Comparison of ENCODE assay signal across 28 cellular contexts in genomic region chr18:78862395-78862794, GRCh38.
"Had no signal": no experiment of that assay in that cellular context is flagged by ENCODE, and none has a peak within 500 bp of the region (broad histone marks: within the 10 kb centered on the region; RNA-seq: fewer than 3 reads in every experiment).

No MANE protein-coding gene starts in this region.

- H3K9me3 Mint-ChIP-seq: naive thymus-derived CD8-positive, alpha-beta T cell; neural crest cell; stimulated activated naive B cell treated with anti-CD40 and anti-IgM and Interleukin-4, amounts not matched to agents 10 μg/mL and 1 μg/mL and 100 μg/mL, for 72 hours had no signal

- H3K36me3 ChIP-seq: left lung, lower lobe of right lung, neutrophil, ovary, right lobe of liver, stomach, thyroid gland, transverse colon, upper lobe of left lung had no signal

- H3K4me3 ChIP-seq: left lung, lower lobe of right lung, ovary, psoas muscle, right lobe of liver, smooth muscle cell, stomach, testis, thyroid gland, transverse colon, upper lobe of left lung had no signal

- DNase-seq: hippocampal formation; kidney glomerular epithelial cell; left colon; left lung; lower lobe of right lung; mammary epithelial cell; mesenchymal stem cell; naive thymus-derived CD8-positive, alpha-beta T cell; occipital lobe; ovary; psoas muscle; right lobe of liver; stimulated activated CD4-positive, alpha-beta T cell treated with anti-CD3 and anti-CD28 coated beads, Interleukin-1b, Interleukin-23, amount 100 ng/mL, for 48 hours; stimulated activated CD4-positive, alpha-beta T cell treated with anti-CD3 and anti-CD28 coated beads, Interleukin-2, amount 100 ng/mL, for 48 hours; stimulated activated CD4-positive, alpha-beta T cell treated with anti-CD3 and anti-CD28 coated beads, Interleukin-4, amount 100 ng/mL, for 4 hours; stimulated activated CD8-positive, alpha-beta memory T cell treated with anti-CD3 and anti-CD28 coated beads, Interleukin-4, amount 100 ng/mL, for 48 hours; stimulated activated naive B cell treated with anti-CD40 and anti-IgM and Interleukin-4, amounts not matched to agents 10 μg/mL and 1 μg/mL and 100 μg/mL, for 72 hours; stimulated activated naive CD8-positive, alpha-beta T cell treated with anti-CD3 and anti-CD28 coated beads, Interleukin-15, Interleukin-2, amounts not matched to agents 100 U/mL and 50 U/mL, for 24 hours; stomach; testis; thyroid gland; transverse colon had no signal

- H3K27ac Mint-ChIP-seq: nephron; stimulated activated naive B cell treated with anti-CD40 and anti-IgM and Interleukin-4, amounts not matched to agents 10 μg/mL and 1 μg/mL and 100 μg/mL, for 72 hours had no signal

- H3K9me3 ChIP-seq: left lung, lower lobe of right lung, neutrophil, ovary, psoas muscle, right lobe of liver, stomach, testis, thyroid gland, transverse colon, upper lobe of left lung had no signal

- H3K27ac ChIP-seq: left lung, lower lobe of right lung, neutrophil, ovary, psoas muscle, right lobe of liver, stomach, testis, thyroid gland, transverse colon, upper lobe of left lung had no signal

- H3K4me1 ChIP-seq: left lung, lower lobe of right lung, psoas muscle, right lobe of liver, testis, transverse colon, upper lobe of left lung had no signal

- FAIRE-seq: keratinocyte had no signal

- H3K27me3 ChIP-seq: ovary, right lobe of liver, testis, thyroid gland, upper lobe of left lung had no signal

- H3K36me3 Mint-ChIP-seq: naive thymus-derived CD8-positive, alpha-beta T cell; stimulated activated naive B cell treated with anti-CD40 and anti-IgM and Interleukin-4, amounts not matched to agents 10 μg/mL and 1 μg/mL and 100 μg/mL, for 72 hours had no signal

- H3K4me1 Mint-ChIP-seq: nephron; neural crest cell; stimulated activated naive B cell treated with anti-CD40 and anti-IgM and Interleukin-4, amounts not matched to agents 10 μg/mL and 1 μg/mL and 100 μg/mL, for 72 hours had no signal

- ATAC-seq: left colon; left lung; lower lobe of right lung; naive thymus-derived CD8-positive, alpha-beta T cell; psoas muscle; right lobe of liver; stimulated activated naive B cell treated with anti-CD40 and anti-IgM and Interleukin-4, amounts not matched to agents 10 μg/mL and 1 μg/mL and 100 μg/mL, for 72 hours; stimulated activated naive CD8-positive, alpha-beta T cell treated with anti-CD3 and anti-CD28 coated beads, Interleukin-15, Interleukin-2, amounts not matched to agents 100 U/mL and 50 U/mL, for 24 hours had no signal

- H3K4me2 ChIP-seq: smooth muscle cell had no signal

- H3K4me3 Mint-ChIP-seq: naive thymus-derived CD8-positive, alpha-beta T cell; nephron; neural crest cell; stimulated activated naive B cell treated with anti-CD40 and anti-IgM and Interleukin-4, amounts not matched to agents 10 μg/mL and 1 μg/mL and 100 μg/mL, for 72 hours had no signal
